ENCODE assay signal across 14 cellular contexts in the genomic region with DNA sequence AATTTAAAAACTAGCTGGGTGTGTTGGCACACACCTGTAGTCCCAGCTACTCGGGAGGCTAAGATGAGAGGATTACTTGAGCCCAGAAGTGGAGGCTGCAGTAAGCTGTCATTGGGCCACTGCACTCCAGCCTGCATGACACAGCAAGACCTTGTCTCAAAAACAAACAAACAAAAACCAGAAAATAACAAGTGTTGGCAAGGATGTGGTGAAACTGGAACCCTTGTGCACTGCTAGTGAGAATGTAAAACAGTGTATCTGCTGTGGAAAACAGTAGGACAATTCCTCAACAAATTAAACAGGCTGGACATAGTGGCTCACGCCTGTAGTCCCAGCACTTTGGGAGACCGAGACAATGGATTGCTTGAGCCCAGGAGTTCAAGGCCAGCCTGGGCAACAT. TPM values are rescaled to one million over a fixed set of nuclear protein-coding genes. Genes with fewer than 3 reads are reported as not detected.
A peak's percentile ranks its signal among the peaks of the same experiment; 100 is the strongest.
DNase-seq lines count a peak whose midpoint lies in the region; ATAC-seq and TF ChIP-seq lines count a peak whose summit lies in the region.
"Had no signal": no experiment of that assay in that cellular context is flagged by ENCODE, and none has a peak within 500 bp of the region (broad histone marks: within the 10 kb centered on the region; RNA-seq: fewer than 3 reads in every experiment).

No MANE protein-coding gene starts in this region.

- no peaks in the 10 kb centered on the region for H3K27me3 Mint-ChIP-seq in activated T-cell treated with anti-CD3 and anti-CD28 coated beads, Interleukin-2, amount 50 U/mL, for 24 hours
- H3K27me3 Mint-ChIP-seq in activated T-cell treated with anti-CD3 and anti-CD28 coated beads, Interleukin-2, amount 50 U/mL, for 4 hours (ENCODE audit: low read depth), result no peaks in the 10 kb centered on the region
- H3K27me3 Mint-ChIP-seq in activated naive CD8-positive, alpha-beta T cell, result no peaks in the 10 kb centered on the region
- H3K27me3 Mint-ChIP-seq in activated naive CD8-positive, alpha-beta T cell treated with anti-CD3 and anti-CD28 coated beads, Interleukin-2, amount 50 U/mL, for 24 hours, result no peaks in the 10 kb centered on the region
- H3K27me3 Mint-ChIP-seq in neural crest cell (ENCODE audit: low read depth), result peaks cover 3% of the 10 kb centered on the region
- H3K27me3 Mint-ChIP-seq: B cell; CD4-positive, alpha-beta T cell had no signal

- no peak for TF ChIP-seq CTCF in neural crest cell (conservative IDR thresholded peaks at IDR 0.05)

- H3K4me3 Mint-ChIP-seq in activated T-cell treated with anti-CD3 and anti-CD28 coated beads, Interleukin-2, amount 50 U/mL, for 24 hours, result no peak overlapping the region
- H3K4me3 Mint-ChIP-seq in activated T-cell treated with anti-CD3 and anti-CD28 coated beads, Interleukin-2, amount 50 U/mL, for 4 hours, result no peak overlapping the region
- H3K4me3 Mint-ChIP-seq in activated naive CD8-positive, alpha-beta T cell, result no peak overlapping the region
- no peak overlapping the region for H3K4me3 Mint-ChIP-seq in activated naive CD8-positive, alpha-beta T cell treated with anti-CD3 and anti-CD28 coated beads, Interleukin-2, amount 50 U/mL, for 24 hours
- peak overlapping the region; percentile 71 for H3K4me3 Mint-ChIP-seq in neural crest cell
- H3K4me3 Mint-ChIP-seq: B cell; CD8-positive, alpha-beta T cell had no signal

- H3K9me3 Mint-ChIP-seq in activated T-cell treated with anti-CD3 and anti-CD28 coated beads, Interleukin-2, amount 50 U/mL, for 24 hours, result no peaks in the 10 kb centered on the region
- H3K9me3 Mint-ChIP-seq in activated T-cell treated with anti-CD3 and anti-CD28 coated beads, Interleukin-2, amount 50 U/mL, for 4 hours, result peaks cover 8% of the 10 kb centered on the region
- peaks cover 6% of the 10 kb centered on the region for H3K9me3 Mint-ChIP-seq in activated naive CD8-positive, alpha-beta T cell (ENCODE audit: low read depth)
- peaks cover 11% of the 10 kb centered on the region for H3K9me3 Mint-ChIP-seq in activated naive CD8-positive, alpha-beta T cell treated with anti-CD3 and anti-CD28 coated beads, Interleukin-2, amount 50 U/mL, for 24 hours
- peaks cover 9% of the 10 kb centered on the region for H3K9me3 Mint-ChIP-seq in neural crest cell

- H3K27ac Mint-ChIP-seq in activated T-cell treated with anti-CD3 and anti-CD28 coated beads, Interleukin-2, amount 50 U/mL, for 24 hours, result peak overlapping the region; percentile 33
- H3K27ac Mint-ChIP-seq in activated naive CD8-positive, alpha-beta T cell, result peak overlapping the region; percentile 22
- no peak overlapping the region for H3K27ac Mint-ChIP-seq in activated naive CD8-positive, alpha-beta T cell treated with anti-CD3 and anti-CD28 coated beads, Interleukin-2, amount 50 U/mL, for 24 hours
- H3K27ac Mint-ChIP-seq in neural crest cell (ENCODE audit: unreplicated experiment), result no peak overlapping the region
- H3K27ac Mint-ChIP-seq: B cell; CD4-positive, alpha-beta T cell; CD8-positive, alpha-beta T cell had no signal

- ATAC-seq in activated T-cell treated with anti-CD3 and anti-CD28 coated beads, Interleukin-2, amount 50 U/mL, for 4 hours, result no peak
- ATAC-seq in activated naive CD8-positive, alpha-beta T cell treated with anti-CD3 and anti-CD28 coated beads, Interleukin-2, amount 50 U/mL, for 24 hours, result no peak
- ATAC-seq: A549; CD8-positive, alpha-beta T cell had no signal

- H3K36me3 Mint-ChIP-seq in activated T-cell treated with anti-CD3 and anti-CD28 coated beads, Interleukin-2, amount 50 U/mL, for 24 hours (ENCODE audit: low read depth), result peaks cover 73% of the 10 kb centered on the region
- peaks cover 22% of the 10 kb centered on the region for H3K36me3 Mint-ChIP-seq in activated T-cell treated with anti-CD3 and anti-CD28 coated beads, Interleukin-2, amount 50 U/mL, for 4 hours (ENCODE audit: insufficient read depth)
- peaks cover 15% of the 10 kb centered on the region for H3K36me3 Mint-ChIP-seq in activated naive CD8-positive, alpha-beta T cell
- peaks cover 56% of the 10 kb centered on the region for H3K36me3 Mint-ChIP-seq in activated naive CD8-positive, alpha-beta T cell treated with anti-CD3 and anti-CD28 coated beads, Interleukin-2, amount 50 U/mL, for 24 hours (ENCODE audit: low read depth)
- peaks cover 27% of the 10 kb centered on the region for H3K36me3 Mint-ChIP-seq in neural crest cell (ENCODE audit: low read depth)

- peaks cover 34% of the 10 kb centered on the region for H3K4me1 Mint-ChIP-seq in activated T-cell treated with anti-CD3 and anti-CD28 coated beads, Interleukin-2, amount 50 U/mL, for 24 hours (ENCODE audit: low read depth)
- H3K4me1 Mint-ChIP-seq in activated T-cell treated with anti-CD3 and anti-CD28 coated beads, Interleukin-2, amount 50 U/mL, for 4 hours (ENCODE audit: low read depth), result peaks cover 27% of the 10 kb centered on the region
- H3K4me1 Mint-ChIP-seq in activated naive CD8-positive, alpha-beta T cell (ENCODE audit: low read depth), result peaks cover 33% of the 10 kb centered on the region
- H3K4me1 Mint-ChIP-seq in activated naive CD8-positive, alpha-beta T cell treated with anti-CD3 and anti-CD28 coated beads, Interleukin-2, amount 50 U/mL, for 24 hours, result peaks cover 41% of the 10 kb centered on the region
- peaks cover 18% of the 10 kb centered on the region for H3K4me1 Mint-ChIP-seq in neural crest cell

- DNase-seq in activated T-cell treated with anti-CD3 and anti-CD28 coated beads, Interleukin-2, amount 50 U/mL, for 24 hours, result no peak
- no peak for DNase-seq in activated T-cell treated with anti-CD3 and anti-CD28 coated beads, Interleukin-2, amount 50 U/mL, for 4 hours
- DNase-seq in activated naive CD8-positive, alpha-beta T cell treated with anti-CD3 and anti-CD28 coated beads, Interleukin-2, amount 50 U/mL, for 24 hours, result no peak
- DNase-seq in neural crest cell (ENCODE audit: low read depth, low spot score), result no peak
- DNase-seq: AML-193; Caco-2; Calu3; CD4-positive, alpha-beta T cell; CD8-positive, alpha-beta T cell; DMS79 treated with DMSO at 0.1 percent for 48 hours; GF-D8 had no signal

RNA-seq across cellular contexts. Expression of a gene that starts 3.5 kb away (rescaled TPM):
- total RNA-seq in activated T-cell treated with anti-CD3 and anti-CD28 coated beads, Interleukin-2, amount 50 U/mL, for 4 hours, result 10 to 100 TPM; 58.1 to 61.7 (median 58.5) TPM
- total RNA-seq in neural crest cell, result 58.4 and 67.0 TPM in 2 replicates

RNA-seq across cellular contexts. Expression of a gene that starts 29.8 kb away (rescaled TPM):
- not detected for total RNA-seq in activated T-cell treated with anti-CD3 and anti-CD28 coated beads, Interleukin-2, amount 50 U/mL, for 4 hours
- total RNA-seq in neural crest cell, result 0.14 TPM in 1 of 2 replicates, not detected in the other
- total RNA-seq: B cell; Caco-2; Calu3; CD4-positive, alpha-beta T cell; CD8-positive, alpha-beta T cell had no signal

RNA-seq across cellular contexts. Expression of a gene that starts 47.1 kb away (rescaled TPM):
- total RNA-seq in activated T-cell treated with anti-CD3 and anti-CD28 coated beads, Interleukin-2, amount 50 U/mL, for 4 hours, result 10 to 100 TPM; 27.7 to 31.9 (median 30.9) TPM
- total RNA-seq in neural crest cell, result 64.5 and 67.7 TPM in 2 replicates

Comparison
In these comparisons a context has a peak if more than half of its experiments do, and no peak if none do; other contexts are left out.
1. H3K27ac Mint-ChIP-seq: peak in activated T-cell treated with anti-CD3 and anti-CD28 coated beads, Interleukin-2, amount 50 U/mL, for 24 hours (single experiment) and activated naive CD8-positive, alpha-beta T cell (single experiment); none in activated naive CD8-positive, alpha-beta T cell treated with anti-CD3 and anti-CD28 coated beads, Interleukin-2, amount 50 U/mL, for 24 hours (single experiment) and neural crest cell (single experiment).